Comparison of ENCODE assay signal across 15 cellular contexts in genomic region chr2:201798252-201798918, GRCh38. TPM values are rescaled to one million over a fixed set of nuclear protein-coding genes. Genes with fewer than 3 reads are reported as not detected.
DNase-seq lines count a peak whose midpoint lies in the region; ATAC-seq, FAIRE-seq and TF ChIP-seq lines count a peak whose summit lies in the region.
"Had no signal": no experiment of that assay in that cellular context is flagged by ENCODE, and none has a peak within 500 bp of the region (broad histone marks: within the 10 kb centered on the region; RNA-seq: fewer than 3 reads in every experiment).

No MANE protein-coding gene starts in this region.

- H3K36me3 ChIP-seq in ascending aorta (no peaks in the 10 kb centered on the region), keratinocyte (ENCODE audit: control insufficient read depth in 2 of 2, extremely low read depth in 1 of 2, insufficient read depth in 2 of 2, low read length in 2 of 2) (no peaks in the 10 kb centered on the region), transverse colon (no peaks in the 10 kb centered on the region)
- H3K36me3 ChIP-seq: colonic mucosa had no signal

- TF ChIP-seq CTCF in AG04450 (IDR thresholded peaks at IDR 0.05; ENCODE audit: low read depth, low read length) (no peak), ascending aorta (IDR thresholded peaks at IDR 0.05) (no peak), keratinocyte (optimal IDR thresholded peaks at IDR 0.05 in 1 of 3, IDR thresholded peaks at IDR 0.05 in 1 of 3, conservative IDR thresholded peaks at IDR 0.05 in 1 of 3; ENCODE audit: extremely low read depth in 1 of 3, insufficient read depth in 2 of 3, low read length in 3 of 3) (no peak), transverse colon (IDR thresholded peaks at IDR 0.05) (no peak)

- peak overlapping the region; percentile 29 for H2AFZ ChIP-seq in keratinocyte (ENCODE audit: control insufficient read depth, low read length)

- H3K4me3 ChIP-seq in AG04450 (ENCODE audit: low read depth, low read length) (no peak overlapping the region), ascending aorta (peak overlapping the region in 1 of 2 donors; percentile 39), keratinocyte (ENCODE audit: control insufficient read depth in 2 of 3, extremely low read depth in 1 of 3, insufficient read depth in 2 of 3, low read depth in 1 of 3, low read length in 3 of 3) (no peak overlapping the region), transverse colon (no peak overlapping the region)
- H3K4me3 ChIP-seq: colonic mucosa had no signal

- ATAC-seq in GM21825 (IDR thresholded peaks at IDR 0.05; ENCODE audit: unreplicated experiment) (no peak), GM21717 (IDR thresholded peaks at IDR 0.05; ENCODE audit: unreplicated experiment) (no peak), GM19455 (IDR thresholded peaks at IDR 0.05; ENCODE audit: unreplicated experiment) (no peak)
- ATAC-seq: activated CD4-positive, CD25-positive, alpha-beta regulatory T cell treated with anti-CD3 and anti-CD28 coated beads, Interleukin-2, amount 50 U/mL, for 24 hours; right cardiac atrium had no signal

- H3K9me3 ChIP-seq in AG04450 (ENCODE audit: control insufficient read depth, insufficient read depth, low read length) (no peaks in the 10 kb centered on the region), ascending aorta (no peaks in the 10 kb centered on the region), keratinocyte (ENCODE audit: control insufficient read depth, low read depth, low read length) (no peaks in the 10 kb centered on the region), transverse colon (no peaks in the 10 kb centered on the region)
- H3K9me3 ChIP-seq: colonic mucosa had no signal

- H3K27me3 ChIP-seq in AG04450 (ENCODE audit: control insufficient read depth, insufficient read depth, low read length) (no peaks in the 10 kb centered on the region), ascending aorta (no peaks in the 10 kb centered on the region), keratinocyte (ENCODE audit: control insufficient read depth, extremely low read depth, insufficient read depth, low read length) (no peaks in the 10 kb centered on the region), transverse colon (peaks cover 9% of the 10 kb centered on the region)

- in situ Hi-C loops in transverse colon (cut with MboI; ENCODE audit: low pct_ligation_motif_present in 1 of 4, low pct_unique_long_range_greater_than_20kb in 1 of 4, low sequenced_read_pairs in 3 of 4): no loop called here

- H4K20me1 ChIP-seq in keratinocyte (ENCODE audit: control insufficient read depth, extremely low read depth, insufficient read depth, low read length): no peaks in the 10 kb centered on the region

- no peaks in the 10 kb centered on the region for H3K79me2 ChIP-seq in keratinocyte (ENCODE audit: control insufficient read depth, insufficient read depth, low read length)

- 82 to 84% methylated on average over 6 to 7 of the region's 7 CpGs for WGBS in transverse colon (ENCODE audit: low coverage in 1 of 2), 2 donors

- POLR2A ChIA-PET in AG04450 (lab: Yijun Ruan, JAX): interaction anchor here (0.6 to 1.7 kb wide), 11 partner anchors 8 to 337 kb away, joined by 3 to 12 read pairs (median 6); partner anchors contain the start of genes ALS2 and CDK15

- H3K27ac ChIP-seq in AG04450 (ENCODE audit: low read depth, low read length) (peak overlapping the region; percentile 96), ascending aorta (peak overlapping the region; percentile 81 to 86), keratinocyte (ENCODE audit: control insufficient read depth, insufficient read depth, low read length) (peak overlapping the region; percentile 70), transverse colon (no peak overlapping the region)
- H3K27ac ChIP-seq: C4-2B, colonic mucosa had no signal

- FAIRE-seq in keratinocyte (lab: Jason Lieb, UNC): peak; percentile 93

- DNase-seq in AG04450 (ENCODE audit: low read depth, low spot score) (peak; percentile 81), ascending aorta (ENCODE audit: low spot score in 2 of 2) (no peak), keratinocyte (ENCODE audit: low read depth, low spot score) (no peak), transverse colon (no peak)
- DNase-seq: colonic mucosa, NCI-H1105 treated with DMSO at 0.1 percent for 48 hours, right cardiac atrium had no signal

- CTCF ChIA-PET in AG04450 (lab: Charles Lee): interaction anchor here (0.6 to 1.6 kb wide), 5 partner anchors 9 to 443 kb away, joined by 3 to 4 read pairs (median 3); no protein-coding TSS in a partner anchor

- TF ChIP-seq POLR2A in transverse colon (IDR thresholded peaks at IDR 0.05): no peak

- no peak for TF ChIP-seq RAD21 in Ishikawa (IDR thresholded peaks at IDR 0.05; ENCODE audit: low read depth)

- no peak overlapping the region for H3K9ac ChIP-seq in keratinocyte (ENCODE audit: control insufficient read depth, extremely low read depth, insufficient read depth, low read length)

- H3K4me2 ChIP-seq in keratinocyte (ENCODE audit: control insufficient read depth, extremely low read depth, insufficient read depth, low read depth, low read length): peak overlapping the region; percentile 57

- dilution Hi-C loops in keratinocyte (cut with MboI; ENCODE audit: extremely low pct_ligation_motif_present, low sequenced_read_pairs): no loop called here

- no peaks in the 10 kb centered on the region for H3K9me1 ChIP-seq in keratinocyte (ENCODE audit: control insufficient read depth, extremely low read depth, insufficient read depth, low read length)

- H3K4me1 ChIP-seq in ascending aorta: peaks cover 4 to 17% of the 10 kb centered on the region in 2 donors
- peaks cover 21% of the 10 kb centered on the region for H3K4me1 ChIP-seq in keratinocyte (ENCODE audit: control insufficient read depth, extremely low read depth, insufficient read depth, low read length)
- no peaks in the 10 kb centered on the region for H3K4me1 ChIP-seq in transverse colon
- H3K4me1 ChIP-seq: colonic mucosa had no signal

- TF ChIP-seq EP300 in Ishikawa (IDR thresholded peaks at IDR 0.05; ENCODE audit: borderline replicate concordance): no peak
- no peak for TF ChIP-seq EP300 in transverse colon (IDR thresholded peaks at IDR 0.05; ENCODE audit: low read depth)

- intact Hi-C loops in ascending aorta (cut with DNase I) (loop anchor here (1.0 kb wide), 1 partner anchor 17 kb away; no protein-coding TSS in a partner anchor), transverse colon (cut with DNase I; ENCODE audit: low total_unique reads) (loop anchor here (5.0 kb wide), 1 partner anchor 379 kb away; no protein-coding TSS in a partner anchor)

TF ChIP-seq in Ishikawa, 13 proteins besides CTCF, POLR2A, EP300 and RAD21:
- TF ChIP-seq TCF12 (IDR thresholded peaks at IDR 0.05; ENCODE audit: low read depth): peak; percentile 36; the same call in 1 of the 2 replicates
- no peak for TF ChIP-seq ZBTB7A (IDR thresholded peaks at IDR 0.05; ENCODE audit: low read depth)
- TF ChIP-seq MAX (IDR thresholded peaks at IDR 0.05): no peak

RNA-seq across cellular contexts. Expression of gene CDK15, which starts 8.0 kb away (rescaled TPM):
- 16.0 and 18.6 TPM in 2 replicates for polyA plus RNA-seq in AG04450 (2011; rRNA removed)
- polyA minus RNA-seq in AG04450 (2011; rRNA and poly(A)+ RNA removed): 18.5 and 19.0 TPM in 2 replicates
- 1.5 TPM for total RNA-seq in ascending aorta
- 0.35 to 1.4 TPM (median 0.96 TPM) in 3 replicates for polyA plus RNA-seq in keratinocyte
- not detected for polyA plus RNA-seq in keratinocyte (2011; ENCODE audit: low read depth)
- polyA plus RNA-seq in keratinocyte (2011; cell fraction: cytosol; rRNA removed): 0.53 and 1.6 TPM in 2 replicates
- 1.2 and 1.4 TPM in 2 replicates for polyA plus RNA-seq in keratinocyte (2011; cell fraction: nucleus; rRNA removed)
- 0.49 TPM in 1 of 2 replicates, not detected in the other for polyA plus RNA-seq in keratinocyte (2012; ENCODE audit: low replicate concordance)
- 0.48 to 0.86 TPM in 2 of 3 replicates, not detected in the other for polyA minus RNA-seq in keratinocyte
- polyA minus RNA-seq in keratinocyte (2011; cell fraction: cytosol; rRNA and poly(A)+ RNA removed): not detected
- 0.84 and 1.8 TPM in 2 replicates for polyA minus RNA-seq in keratinocyte (2011; cell fraction: nucleus; rRNA and poly(A)+ RNA removed)
- under 1 TPM in 2 of 4 donors, not detected in 2; 0.14 to 0.79 TPM for total RNA-seq in transverse colon
- total RNA-seq: activated T-helper 2 cell treated with anti-CD3 and anti-CD28 coated beads, Interferon-gamma antibody, Interleukin-2, Interleukin-4, amounts not matched to agents 10 μg/mL and 5 μg/mL and 100 μg/mL, durations not matched to agents 14 hours and 24 hours and 36 hours; mononuclear cell had no signal

RNA-seq across cellular contexts. Expression of gene ALS2, which starts 17.7 kb away (rescaled TPM):
- polyA plus RNA-seq in AG04450 (2011; rRNA removed): 21.9 and 23.5 TPM in 2 replicates
- polyA minus RNA-seq in AG04450 (2011; rRNA and poly(A)+ RNA removed): 39.6 and 40.4 TPM in 2 replicates
- total RNA-seq in ascending aorta: 6.5 TPM
- polyA plus RNA-seq in keratinocyte: 21.3 to 25.8 TPM (median 23.4 TPM) in 3 replicates
- 13.1 TPM for polyA plus RNA-seq in keratinocyte (2011; ENCODE audit: low read depth)
- 13.3 and 20.6 TPM in 2 replicates for polyA plus RNA-seq in keratinocyte (2011; cell fraction: cytosol; rRNA removed)
- polyA plus RNA-seq in keratinocyte (2011; cell fraction: nucleus; rRNA removed): 39.2 and 42.3 TPM in 2 replicates
- 7.5 and 19.9 TPM in 2 replicates for polyA plus RNA-seq in keratinocyte (2012; ENCODE audit: low replicate concordance)
- polyA minus RNA-seq in keratinocyte: 20.3 to 44.0 TPM (median 39.9 TPM) in 3 replicates
- polyA minus RNA-seq in keratinocyte (2011; cell fraction: cytosol; rRNA and poly(A)+ RNA removed): 16.1 TPM
- polyA minus RNA-seq in keratinocyte (2011; cell fraction: nucleus; rRNA and poly(A)+ RNA removed): 34.5 and 72.0 TPM in 2 replicates
- total RNA-seq in transverse colon: 10 to 100 TPM in 1 of 4 donors, 1 to 10 TPM in 3; 7.9 to 61.1 (median 8.9) TPM

Comparison
In these comparisons a context has a peak if more than half of its experiments do, and no peak if none do; other contexts are left out.
1. H3K27ac ChIP-seq: peak in AG04450 (single experiment), ascending aorta (2 of 2) and keratinocyte (single experiment); none in transverse colon (0 of 4).